Comparison of ENCODE assay signal across 21 cellular contexts in genomic region chr10:21326594-21326993, GRCh38.
DNase-seq lines count a peak whose midpoint lies in the region; ATAC-seq, FAIRE-seq and TF ChIP-seq lines count a peak whose summit lies in the region.
"Had no signal": no experiment of that assay in that cellular context is flagged by ENCODE, and none has a peak within 500 bp of the region (broad histone marks: within the 10 kb centered on the region; RNA-seq: fewer than 3 reads in every experiment).

No MANE protein-coding gene starts in this region.

- no peak for TF ChIP-seq EP300 in A549 (IDR thresholded peaks at IDR 0.05)

- H3K27me3 ChIP-seq in GM23338 (ENCODE audit: insufficient read depth), result no peaks in the 10 kb centered on the region
- no peaks in the 10 kb centered on the region for H3K27me3 ChIP-seq in Panc1 (ENCODE audit: control insufficient read depth, insufficient read depth, low read length)
- H3K27me3 ChIP-seq in neural progenitor cell, result no peaks in the 10 kb centered on the region
- no peaks in the 10 kb centered on the region for H3K27me3 ChIP-seq in Peyer's patch

- no peaks in the 10 kb centered on the region for H3K36me3 Mint-ChIP-seq in GM23338 (ENCODE audit: low read depth)
- H3K36me3 Mint-ChIP-seq in neural progenitor cell, result no peaks in the 10 kb centered on the region

- H2AFZ ChIP-seq in GM23338 (peak overlapping the region; percentile 90; the same call in 1 of the 2 replicates), neural progenitor cell (replicated peaks) (peak overlapping the region; percentile 30)

- H3K9me3 ChIP-seq in A549, result no peaks in the 10 kb centered on the region
- H3K9me3 ChIP-seq in Panc1 (ENCODE audit: control insufficient read depth, insufficient read depth, low read depth, low read length), result no peaks in the 10 kb centered on the region
- H3K9me3 ChIP-seq in neural progenitor cell (ENCODE audit: low read depth), result no peaks in the 10 kb centered on the region
- H3K9me3 ChIP-seq in Peyer's patch, result no peaks in the 10 kb centered on the region
- H3K9me3 ChIP-seq: HAP-1, SK-N-SH had no signal

- 91% methylated on average over 1 of the region's 1 CpG for WGBS in A549 (ENCODE audit: missing lambda C conversion rate)

- BruUV-seq in Panc1 (replicated peaks; lab: Mats Ljungman, UMichigan), result no TSS peak

- POLR2A ChIA-PET in A549 (lab: Yijun Ruan, JAX), result interaction anchor here (0.6 kb wide), 1 partner anchor 18 kb away, joined by 4 read pairs; no protein-coding TSS in a partner anchor
- POLR2A ChIA-PET in Panc1 (lab: Charles Lee), result interaction anchor here (0.5 kb wide), 1 partner anchor 556 kb away, joined by 3 read pairs; no protein-coding TSS in a partner anchor

- H3K9me3 Mint-ChIP-seq in GM23338 (peaks cover 5% of the 10 kb centered on the region; the same call in 1 of the 3 replicates), neural progenitor cell (peaks cover 2% of the 10 kb centered on the region)

- no peak for TF ChIP-seq RAD21 in A549 (conservative IDR thresholded peaks at IDR 0.05 in 1 of 2, IDR thresholded peaks at IDR 0.05 in 1 of 2)

- H3K27ac ChIP-seq in A549 (peak overlapping the region; percentile 95 to 96), GM23338 (ENCODE audit: low read depth) (no peak overlapping the region), Panc1 (ENCODE audit: low read length) (peak overlapping the region; percentile 83), neural progenitor cell (no peak overlapping the region), Peyer's patch (no peak overlapping the region)
- H3K27ac ChIP-seq: C4-2B had no signal

- H3K9me2 ChIP-seq in GM23338 (ENCODE audit: insufficient read depth), result no peaks in the 10 kb centered on the region
- H3K9me2 ChIP-seq: SK-N-SH had no signal

- H4K20me1 ChIP-seq in GM23338 (replicated peaks; ENCODE audit: insufficient read depth) (no peaks in the 10 kb centered on the region), neural progenitor cell (ENCODE audit: low read depth) (no peaks in the 10 kb centered on the region)

- H3K4me1 ChIP-seq in A549 (peaks cover 43% of the 10 kb centered on the region), GM23338 (ENCODE audit: insufficient read depth) (peaks cover 19% of the 10 kb centered on the region; the same call in 1 of the 2 replicates), Panc1 (ENCODE audit: control insufficient read depth, insufficient read depth, low read length) (peaks cover 26% of the 10 kb centered on the region), neural progenitor cell (no peaks in the 10 kb centered on the region), Peyer's patch (no peaks in the 10 kb centered on the region)

- H3K4me2 ChIP-seq in A549, result peak overlapping the region; percentile 41; the same call in 2 of the 3 replicates
- no peak overlapping the region for H3K4me2 ChIP-seq in GM23338
- no peak overlapping the region for H3K4me2 ChIP-seq in neural progenitor cell
- H3K4me2 ChIP-seq: SK-N-SH had no signal

- FAIRE-seq in A549 (lab: Jason Lieb, UNC), result no peak

- TF ChIP-seq POLR2A in A549 (IDR thresholded peaks at IDR 0.05; ENCODE audit: low read length) (no peak), Peyer's patch (IDR thresholded peaks at IDR 0.05) (no peak)

- CTCF ChIA-PET in A549 (lab: Yijun Ruan, JAX) (interaction anchor here (1.1 to 1.8 kb wide), 3 partner anchors 48 to 169 kb away, joined by 3 read pairs; no protein-coding TSS in a partner anchor), Panc1 (lab: Charles Lee) (no interaction called here)

- ATAC-seq in A549 (no peak), GM23338 (no peak), Panc1 (no peak), GM18519 (IDR thresholded peaks at IDR 0.05; ENCODE audit: low FRiP score, unreplicated experiment) (no peak)

- H3K79me2 ChIP-seq in GM23338 (replicated peaks; ENCODE audit: insufficient read depth) (no peaks in the 10 kb centered on the region), neural progenitor cell (ENCODE audit: low read depth) (no peaks in the 10 kb centered on the region)

- H3K27ac Mint-ChIP-seq in GM23338, result no peak overlapping the region
- H3K27ac Mint-ChIP-seq in neural progenitor cell, result no peak overlapping the region

- H3K4me1 Mint-ChIP-seq in GM23338 (peaks cover 12% of the 10 kb centered on the region; the same call in 2 of the 3 replicates), neural progenitor cell (peaks cover 18% of the 10 kb centered on the region)

- DNase-seq in A549 (ENCODE audit: low read depth in 1 of 2, low spot score in 1 of 2) (no peak), GM23338 (ENCODE audit: low spot score) (no peak), Panc1 (ENCODE audit: low read depth, low spot score) (no peak), neural progenitor cell (ENCODE audit: low spot score) (no peak), Peyer's patch (no peak), dermis blood vessel endothelial cell (no peak)
- DNase-seq: AML-193, DMS79 treated with DMSO at 0.1 percent for 48 hours, IMR-90, Karpas-422, MM.1S, NCI-H1105 treated with DMSO at 0.1 percent for 48 hours, NCI-H1694 treated with DMSO at 0.1 percent for 48 hours, NCI-H2227 treated with DMSO at 0.1 percent for 48 hours, NCI-H524, RPMI8226, SHP77 treated with DMSO at 0.1 percent for 48 hours, SK-N-SH had no signal

- intact Hi-C loops in Panc1 (cut with micrococcal nuclease; ENCODE audit: unreplicated experiment), result no loop called here

- in situ Hi-C loops in Panc1 (cut with HindIII; ENCODE audit: low pct_unique_long_range_greater_than_20kb, low sequenced_read_pairs), result no loop called here

- H3K4me3 Mint-ChIP-seq in GM23338 (no peak overlapping the region), neural progenitor cell (no peak overlapping the region)

- TF ChIP-seq CTCF in A549 (IDR thresholded peaks at IDR 0.05) (no peak), GM23338 (conservative IDR thresholded peaks at IDR 0.05; ENCODE audit: low read depth in 2 of 2) (no peak), Panc1 (IDR thresholded peaks at IDR 0.05) (no peak), neural progenitor cell (IDR thresholded peaks at IDR 0.05) (no peak), Peyer's patch (IDR thresholded peaks at IDR 0.05) (no peak)

- no peak overlapping the region for H3K4me3 ChIP-seq in A549
- H3K4me3 ChIP-seq in GM23338, result no peak overlapping the region
- no peak overlapping the region for H3K4me3 ChIP-seq in Panc1 (ENCODE audit: low read depth in 2 of 2, low read length in 2 of 2)
- H3K4me3 ChIP-seq in neural progenitor cell, result no peak overlapping the region
- H3K4me3 ChIP-seq in Peyer's patch, result no peak overlapping the region
- H3K4me3 ChIP-seq: HAP-1 had no signal

- H3K9ac ChIP-seq in neural progenitor cell, result no peak overlapping the region
- H3K9ac ChIP-seq: SK-N-SH had no signal

- H3K36me3 ChIP-seq in GM23338 (ENCODE audit: insufficient read depth) (no peaks in the 10 kb centered on the region), Panc1 (ENCODE audit: control insufficient read depth, insufficient read depth, low read length) (no peaks in the 10 kb centered on the region), neural progenitor cell (no peaks in the 10 kb centered on the region), Peyer's patch (no peaks in the 10 kb centered on the region)
- H3K36me3 ChIP-seq: HAP-1 had no signal

- peaks cover 16% of the 10 kb centered on the region; the same call in 1 of the 2 replicates for H3F3A ChIP-seq in GM23338 (replicated peaks; ENCODE audit: low read depth)
- peaks cover 15% of the 10 kb centered on the region for H3F3A ChIP-seq in neural progenitor cell (ENCODE audit: low read depth)

- H3K27me3 Mint-ChIP-seq in GM23338 (ENCODE audit: insufficient read depth, low read depth, poor library complexity), result peaks cover 9% of the 10 kb centered on the region
- H3K27me3 Mint-ChIP-seq in neural progenitor cell (ENCODE audit: insufficient read depth, low read depth), result peaks cover 12% of the 10 kb centered on the region

TF ChIP-seq in GM23338, 12 proteins besides CTCF, POLR2A, EP300 and RAD21 (continues in another document):
- no peak for TF ChIP-seq EZH2phosphoT487 (IDR thresholded peaks at IDR 0.05; ENCODE audit: unreplicated experiment)
- no peak for TF ChIP-seq ZNF114 (CRISPR knock-in tag; IDR thresholded peaks at IDR 0.05)
- TF ChIP-seq ZNF331 (CRISPR knock-in tag; IDR thresholded peaks at IDR 0.05; ENCODE audit: low read depth), result no peak
- no peak for TF ChIP-seq JUNB (IDR thresholded peaks at IDR 0.05; ENCODE audit: unreplicated experiment)
- TF ChIP-seq, protein P1, sequence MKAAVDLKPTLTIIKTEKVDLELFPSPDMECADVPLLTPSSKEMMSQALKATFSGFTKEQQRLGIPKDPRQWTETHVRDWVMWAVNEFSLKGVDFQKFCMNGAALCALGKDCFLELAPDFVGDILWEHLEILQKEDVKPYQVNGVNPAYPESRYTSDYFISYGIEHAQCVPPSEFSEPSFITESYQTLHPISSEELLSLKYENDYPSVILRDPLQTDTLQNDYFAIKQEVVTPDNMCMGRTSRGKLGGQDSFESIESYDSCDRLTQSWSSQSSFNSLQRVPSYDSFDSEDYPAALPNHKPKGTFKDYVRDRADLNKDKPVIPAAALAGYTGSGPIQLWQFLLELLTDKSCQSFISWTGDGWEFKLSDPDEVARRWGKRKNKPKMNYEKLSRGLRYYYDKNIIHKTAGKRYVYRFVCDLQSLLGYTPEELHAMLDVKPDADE (IDR thresholded peaks at IDR 0.05), result no peak
- TF ChIP-seq EZH2 (IDR thresholded peaks at IDR 0.05; ENCODE audit: low read depth, unreplicated experiment), result no peak
- no peak for TF ChIP-seq POLR2AphosphoS5 (IDR thresholded peaks at IDR 0.05; ENCODE audit: low read depth)
- no peak for TF ChIP-seq NANOG (IDR thresholded peaks at IDR 0.05; ENCODE audit: borderline replicate concordance)

Comparison
In these comparisons a context has a peak if more than half of its experiments do, and no peak if none do; other contexts are left out.
1. H3K27ac ChIP-seq: peak in A549 (2 of 2) and Panc1 (single experiment); none in GM23338 (single experiment), neural progenitor cell (single experiment) and Peyer's patch (0 of 4).